In genomic region chr21:46151261-46151988, GRCh38 we compare ENCODE assay signal across 17 cellular contexts. TPM values are rescaled to one million over a fixed set of nuclear protein-coding genes. Genes with fewer than 3 reads are reported as not detected.
DNase-seq lines count a peak whose midpoint lies in the region; ATAC-seq and TF ChIP-seq lines count a peak whose summit lies in the region.
"Had no signal": no experiment of that assay in that cellular context is flagged by ENCODE, and none has a peak within 500 bp of the region (broad histone marks: within the 10 kb centered on the region; RNA-seq: fewer than 3 reads in every experiment).

No MANE protein-coding gene starts in this region.

- no peak for ATAC-seq in heart left ventricle
- no peak for ATAC-seq in heart right ventricle

- H4K20me1 ChIP-seq in osteoblast (ENCODE audit: insufficient read depth, low read length): no peaks in the 10 kb centered on the region

- no peak overlapping the region for H2AFZ ChIP-seq in osteoblast (ENCODE audit: low read length)
- H2AFZ ChIP-seq: PC-9 had no signal

- no peak overlapping the region for H3K27ac Mint-ChIP-seq in progenitor cell of endocrine pancreas

- no peak overlapping the region for H3K4me3 Mint-ChIP-seq in progenitor cell of endocrine pancreas (ENCODE audit: low read depth)

- H3K9me3 Mint-ChIP-seq in progenitor cell of endocrine pancreas (ENCODE audit: low read depth): no peaks in the 10 kb centered on the region

- no peaks in the 10 kb centered on the region for H3K79me2 ChIP-seq in osteoblast (ENCODE audit: insufficient read depth, low read length)

- no peaks in the 10 kb centered on the region for H3K27me3 ChIP-seq in heart left ventricle
- H3K27me3 ChIP-seq in heart right ventricle: no peaks in the 10 kb centered on the region
- H3K27me3 ChIP-seq in osteoblast (ENCODE audit: insufficient read depth, low read length): no peaks in the 10 kb centered on the region

- intact Hi-C loops in heart left ventricle (cut with DNase I) (loop anchor here in 3 of 10 donors (5.0 to 10.0 kb wide), 3 partner anchors 73 to 93 kb away; partner anchors contain the start of gene LSS (in 2 of the 3)), heart right ventricle (cut with DNase I) (loop anchor here in 3 of 10 donors (5.0 to 10.0 kb wide), 2 partner anchors 63 to 76 kb away; partner anchors contain the start of gene LSS (in 1 of the 3))

- H3K36me3 ChIP-seq in heart left ventricle: no peaks in the 10 kb centered on the region
- no peaks in the 10 kb centered on the region for H3K36me3 ChIP-seq in heart right ventricle
- no peaks in the 10 kb centered on the region for H3K36me3 ChIP-seq in osteoblast (ENCODE audit: insufficient read depth, low read length)
- H3K36me3 ChIP-seq: esophagus muscularis mucosa had no signal

- H3K4me1 Mint-ChIP-seq in progenitor cell of endocrine pancreas (ENCODE audit: low read depth): peaks cover 16% of the 10 kb centered on the region

- WGBS in heart left ventricle, 4 donors: 86 to 91% (median 88%) methylated on average over 36 to 47 of the region's 47 CpGs
- WGBS in heart right ventricle, 2 donors: 87 to 91% methylated on average over 47 of the region's 47 CpGs

- no peak overlapping the region for H3K4me3 ChIP-seq in heart left ventricle
- H3K4me3 ChIP-seq in heart right ventricle: no peak overlapping the region
- H3K4me3 ChIP-seq in coronary artery: no peak overlapping the region
- no peak overlapping the region for H3K4me3 ChIP-seq in osteoblast (ENCODE audit: insufficient read depth, low read length)
- H3K4me3 ChIP-seq: esophagus muscularis mucosa, PC-9 had no signal

- TF ChIP-seq POLR2A in heart left ventricle (IDR thresholded peaks at IDR 0.05): no peak

- DNase-seq in heart left ventricle (peak; percentile 6 to 65 (median 20)), heart right ventricle (no peak), coronary artery (ENCODE audit: low spot score) (peak; percentile 55), osteoblast (ENCODE audit: insufficient read length, low spot score, missing footprints) (peak; percentile 87), NCI-H82 (lab: John Stamatoyannopoulos, UW) (no peak), progenitor cell of endocrine pancreas (ENCODE audit: low spot score, unreplicated experiment) (no peak), NCI-H510A (lab: John Stamatoyannopoulos, UW) (no peak), HUDEP-2 (lab: John Stamatoyannopoulos, UW; ENCODE audit: unreplicated experiment in 76 of 76) (no peak)
- DNase-seq: MM.1S; NCI-H2029; NCI-H526; PC-9; stimulated activated CD4-positive, alpha-beta T cell treated with anti-CD3 and anti-CD28 coated beads, Interleukin-2, amount 100 ng/mL, for 24 hours; stimulated activated CD8-positive, alpha-beta memory T cell treated with anti-CD3 and anti-CD28 coated beads, Interleukin-4, amount 100 ng/mL, for 48 hours had no signal

- H3K4me1 ChIP-seq in heart left ventricle: peaks cover 3 to 15% (median 10%) of the 10 kb centered on the region in 12 donors
- peaks cover 4 to 15% (median 10%) of the 10 kb centered on the region in 9 donors for H3K4me1 ChIP-seq in heart right ventricle
- peaks cover 4% of the 10 kb centered on the region for H3K4me1 ChIP-seq in osteoblast (ENCODE audit: insufficient read depth, low read length)

- H3K36me3 Mint-ChIP-seq in progenitor cell of endocrine pancreas (ENCODE audit: insufficient read depth): peaks cover 1% of the 10 kb centered on the region

- H3K4me2 ChIP-seq in osteoblast (ENCODE audit: insufficient read depth, low read length): no peak overlapping the region
- H3K4me2 ChIP-seq: PC-9 had no signal

- H3K27me3 Mint-ChIP-seq in progenitor cell of endocrine pancreas: no peaks in the 10 kb centered on the region

- H3K9me3 ChIP-seq in heart left ventricle: no peaks in the 10 kb centered on the region
- no peaks in the 10 kb centered on the region for H3K9me3 ChIP-seq in heart right ventricle
- no peaks in the 10 kb centered on the region for H3K9me3 ChIP-seq in osteoblast (ENCODE audit: low read depth, low read length)
- H3K9me3 ChIP-seq: esophagus muscularis mucosa had no signal

- no peak for TF ChIP-seq CTCF in heart left ventricle (IDR thresholded peaks at IDR 0.05)
- no peak for TF ChIP-seq CTCF in heart right ventricle (IDR thresholded peaks at IDR 0.05)
- no peak for TF ChIP-seq CTCF in coronary artery (IDR thresholded peaks at IDR 0.05)
- TF ChIP-seq CTCF in osteoblast (IDR thresholded peaks at IDR 0.05; ENCODE audit: extremely low read depth, low read depth, low read length): no peak
- TF ChIP-seq CTCF in progenitor cell of endocrine pancreas (IDR thresholded peaks at IDR 0.05; ENCODE audit: unreplicated experiment): no peak

- H3K27ac ChIP-seq in heart left ventricle (no peak overlapping the region), heart right ventricle (no peak overlapping the region), coronary artery (no peak overlapping the region), osteoblast (ENCODE audit: low read depth, low read length) (no peak overlapping the region)
- H3K27ac ChIP-seq: esophagus muscularis mucosa, PC-9 had no signal

RNA-seq across cellular contexts. Expression of gene FTCD, which starts 4.0 kb away (rescaled TPM):
- total RNA-seq in heart left ventricle: 1 to 10 TPM in 5 of 9 donors, under 1 TPM in 3, not detected in 1; 0.31 to 3.1 (median 1.2) TPM
- polyA plus RNA-seq in heart left ventricle: 1 to 10 TPM in 1 of 2 donors, under 1 TPM in 1; 0.17 to 1.8 TPM
- total RNA-seq in heart right ventricle: 1 to 10 TPM in 6 of 10 donors, under 1 TPM in 4; 0.38 to 4.4 (median 1.1) TPM
- polyA plus RNA-seq in heart right ventricle: 1 to 10 TPM in 1 of 2 donors, under 1 TPM in 1; 0.14 to 4.0 TPM
- total RNA-seq in osteoblast: 0.29 and 0.36 TPM in 2 replicates
- total RNA-seq in progenitor cell of endocrine pancreas: 48.4 and 49.3 TPM in 2 replicates
- total RNA-seq: dermis microvascular lymphatic vessel endothelial cell had no signal
- polyA plus RNA-seq: keratinocyte had no signal

RNA-seq across cellular contexts. Expression of gene SPATC1L, which starts 32.8 kb away (rescaled TPM):
- 10 to 100 TPM in 4 of 9 donors, 1 to 10 TPM in 5; 4.9 to 16.8 (median 8.4) TPM for total RNA-seq in heart left ventricle
- 10 to 100 TPM; 11.0 to 12.9 TPM for polyA plus RNA-seq in heart left ventricle
- 1 to 10 TPM; 4.7 to 9.8 (median 8.2) TPM for total RNA-seq in heart right ventricle
- 10 to 100 TPM; 12.7 to 14.6 TPM for polyA plus RNA-seq in heart right ventricle
- 3.2 and 6.9 TPM in 2 replicates for total RNA-seq in osteoblast
- 31.4 and 32.8 TPM in 2 replicates for total RNA-seq in progenitor cell of endocrine pancreas

RNA-seq across cellular contexts. Expression of gene COL6A2, which starts 53.5 kb away (rescaled TPM):
- total RNA-seq in heart left ventricle (100 to 1,000 TPM; 118 to 484 (median 158) TPM), heart right ventricle (100 to 1,000 TPM in 8 of 10 donors, 10 to 100 TPM in 2; 76.6 to 370 (median 119) TPM), osteoblast (1,184 and 1,265 TPM in 2 replicates), progenitor cell of endocrine pancreas (32.0 and 38.6 TPM in 2 replicates)
- polyA plus RNA-seq in heart left ventricle (100 to 1,000 TPM; 143 to 221 TPM), heart right ventricle (100 to 1,000 TPM; 301 to 363 TPM)

Comparison
In these comparisons a context has a peak if more than half of its experiments do, and no peak if none do; other contexts are left out.
1. DNase-seq: peak in heart left ventricle (5 of 5), coronary artery (single experiment) and osteoblast (single experiment); none in heart right ventricle (0 of 2), NCI-H82 (single experiment), progenitor cell of endocrine pancreas (single experiment), NCI-H510A (single experiment) and HUDEP-2 (0 of 76).